ENCODE assay signal across 17 cellular contexts in the genomic region with DNA sequence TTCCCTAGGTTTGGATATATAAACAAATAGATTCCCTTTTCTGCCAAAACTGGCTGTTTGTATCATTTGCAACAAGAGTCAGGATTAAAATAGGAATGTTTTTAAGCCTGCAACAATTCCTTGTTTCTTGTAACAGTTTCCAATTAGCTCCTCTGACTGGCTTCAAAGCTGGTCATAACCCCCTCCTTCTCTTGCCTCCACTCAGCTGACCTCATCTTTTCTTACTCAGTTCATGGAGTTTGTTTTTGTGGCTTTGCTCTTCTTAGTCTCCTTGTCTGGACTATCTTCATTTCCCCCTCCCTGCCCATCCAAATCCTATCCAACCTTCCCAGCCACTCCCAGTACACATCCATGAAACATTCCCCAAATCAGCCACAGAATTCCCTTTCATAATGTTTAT.
DNase-seq lines count a peak whose midpoint lies in the region; TF ChIP-seq lines count a peak whose summit lies in the region.
"Had no signal": no experiment of that assay in that cellular context is flagged by ENCODE, and none has a peak within 500 bp of the region (broad histone marks: within the 10 kb centered on the region; RNA-seq: fewer than 3 reads in every experiment).

No MANE protein-coding gene starts in this region.

- H3K36me3 ChIP-seq in adipocyte (ENCODE audit: control insufficient read depth, insufficient read depth, low read length, severe bottlenecking): no peaks in the 10 kb centered on the region
- H3K36me3 ChIP-seq: BLaER1 treated with 17β-estradiol and CSF1 and Interleukin-3, amounts not matched to agents 10 nM and 100 nM had no signal

- no peaks in the 10 kb centered on the region for H3K9me3 ChIP-seq in adipocyte (ENCODE audit: control insufficient read depth, low read length)
- H3K9me3 ChIP-seq: BLaER1 treated with 17β-estradiol and CSF1 and Interleukin-3, amounts not matched to agents 10 nM and 100 nM had no signal

- no peaks in the 10 kb centered on the region for H3K27me3 ChIP-seq in adipocyte (replicated peaks; ENCODE audit: control insufficient read depth, insufficient read depth, low read length)
- H3K27me3 ChIP-seq: BLaER1 treated with 17β-estradiol and CSF1 and Interleukin-3, amounts not matched to agents 10 nM and 100 nM had no signal

- DNase-seq in GM03348 (ENCODE audit: low spot score) (peak; percentile 52), adipocyte (ENCODE audit: low read depth) (peak; percentile 59), fibroblast of mammary gland (ENCODE audit: low read depth) (peak; percentile 40), superior temporal gyrus (ENCODE audit: extremely low spot score) (peak; percentile 4), cerebellar cortex (ENCODE audit: low spot score) (no peak), NCI-H2196 treated with DMSO at 0.1 percent for 48 hours (lab: John Stamatoyannopoulos, UW; ENCODE audit: unreplicated experiment) (no peak)
- DNase-seq in stimulated activated CD4-positive, alpha-beta T cell treated with anti-CD3 and anti-CD28 coated beads, Interleukin-4, amount 100 ng/mL, for 4 hours: no peak
- DNase-seq: CD8-positive, alpha-beta memory T cell; DMS79 treated with DMSO at 0.1 percent for 48 hours; GDM1; HFFc6; NCI-H1092; NCI-H146; NCI-H2081; NCI-H524 had no signal

- H3K4me3 ChIP-seq in adipocyte (ENCODE audit: low read length) (no peak overlapping the region), fibroblast of mammary gland (ENCODE audit: control insufficient read depth, low read depth, low read length) (no peak overlapping the region)
- H3K4me3 ChIP-seq: BLaER1 treated with 17β-estradiol and CSF1 and Interleukin-3, amounts not matched to agents 10 nM and 100 nM had no signal

- H3K4me1 ChIP-seq in adipocyte (ENCODE audit: control insufficient read depth, insufficient read depth, low read length): no peaks in the 10 kb centered on the region

- H3K9ac ChIP-seq in adipocyte (ENCODE audit: low read length): no peak overlapping the region
- H3K9ac ChIP-seq: BLaER1 treated with 17β-estradiol and CSF1 and Interleukin-3, amounts not matched to agents 10 nM and 100 nM; KMS-11 had no signal

- no peak for TF ChIP-seq CTCF in fibroblast of mammary gland (conservative IDR thresholded peaks at IDR 0.05; ENCODE audit: control insufficient read depth, insufficient read depth, low read depth, low read length)

Comparison
In these comparisons a context has a peak if more than half of its experiments do, and no peak if none do; other contexts are left out.
1. DNase-seq: peak in GM03348 (single experiment), adipocyte (single experiment), fibroblast of mammary gland (single experiment) and superior temporal gyrus (single experiment); none in cerebellar cortex (single experiment), stimulated activated CD4-positive, alpha-beta T cell treated with anti-CD3 and anti-CD28 coated beads, Interleukin-4, amount 100 ng/mL, for 4 hours (0 of 2) and NCI-H2196 treated with DMSO at 0.1 percent for 48 hours (single experiment).